ENCODE assay signal across 27 cellular contexts in genomic region chr7:158536871-158537865, GRCh38. TPM values are rescaled to one million over a fixed set of nuclear protein-coding genes. Genes with fewer than 3 reads are reported as not detected.
A peak's percentile ranks its signal among the peaks of the same experiment; 100 is the strongest.
DNase-seq lines count a peak whose midpoint lies in the region; ATAC-seq, FAIRE-seq and TF ChIP-seq lines count a peak whose summit lies in the region.
"Had no signal": no experiment of that assay in that cellular context is flagged by ENCODE, and none has a peak within 500 bp of the region (broad histone marks: within the 10 kb centered on the region; RNA-seq: fewer than 3 reads in every experiment).

No MANE protein-coding gene starts in this region.

- H3K9ac ChIP-seq in H1 (replicated peaks in 1 of 4; ENCODE audit: extremely low read depth in 1 of 4, low read depth in 3 of 4, low read length in 3 of 4) (no peak overlapping the region; a peak in 1 of 7 replicates), mesendoderm (ENCODE audit: low read length) (no peak overlapping the region)

- H3K23me2 ChIP-seq in H1 (ENCODE audit: low read depth, low read length), result no peaks in the 10 kb centered on the region

- CTCF ChIA-PET in H1 (lab: Charles Lee; ENCODE audit: partially characterized antibody), result interaction anchor here (1.0 to 1.1 kb wide), 2 partner anchors 11 to 12 kb away, joined by 4 read pairs; no protein-coding TSS in a partner anchor

- POLR2A ChIA-PET in H1 (lab: Charles Lee; ENCODE audit: partially characterized antibody), result no interaction called here

- peaks cover 0 to 4% of the 10 kb centered on the region in 2 experiments; a peak in 1 of 4 replicates for H3K9me3 ChIP-seq in H1 (ENCODE audit: insufficient read depth in 2 of 2, low read depth in 1 of 2, low read length in 1 of 2)
- H3K9me3 ChIP-seq: pancreas, testis, vagina had no signal

- H4K8ac ChIP-seq in H1 (ENCODE audit: extremely low read depth, insufficient read depth, low read length) (peak overlapping the region; percentile 82; the same call in 1 of the 2 replicates), mesendoderm (ENCODE audit: low read depth, low read length) (no peak overlapping the region)

- H3K4me3 ChIP-seq in HL-60 (replicated peaks; ENCODE audit: insufficient read depth, low read length) (no peak overlapping the region), H1 (ENCODE audit: extremely low read depth in 1 of 4, insufficient read depth in 2 of 4, low read depth in 3 of 4, low read length in 4 of 4) (no peak overlapping the region), mesendoderm (ENCODE audit: low read length) (no peak overlapping the region)
- H3K4me3 ChIP-seq: pancreas, testis, vagina had no signal

- WGBS in H1 (ENCODE audit: extremely low coverage in 1 of 2, insufficient coverage in 1 of 2, insufficient read length in 1 of 2, insufficient replicate concordance in 2 of 2, low coverage in 1 of 2, low lambda C conversion rate in 2 of 2, missing lambda C conversion rate in 1 of 2), 2 experiments, result 90% methylated on average over 20 of the region's 20 CpGs; no CpG with 5 or more reads in 1 of the 2 experiments
- WGBS in mesendoderm (ENCODE audit: extremely low coverage, insufficient coverage, low lambda C conversion rate), result no CpG with 5 or more reads among the region's 20 CpGs

- no peaks in the 10 kb centered on the region for H3K27me3 ChIP-seq in HL-60 (ENCODE audit: insufficient read depth, poor library complexity, severe bottlenecking)
- no peaks in the 10 kb centered on the region for H3K27me3 ChIP-seq in H1 (replicated peaks in 1 of 4; ENCODE audit: control insufficient read depth in 3 of 4, extremely low read depth in 1 of 4, insufficient read depth in 3 of 4, low read length in 3 of 4)
- H3K27me3 ChIP-seq in mesendoderm (ENCODE audit: insufficient read depth, low read length, poor library complexity), result no peaks in the 10 kb centered on the region
- H3K27me3 ChIP-seq: brain microvascular endothelial cell, pancreas, testis, vagina had no signal

- H2BK15ac ChIP-seq in H1 (ENCODE audit: low read length) (peak overlapping the region; percentile 72; the same call in 1 of the 2 replicates), mesendoderm (replicated peaks; ENCODE audit: low read depth) (no peak overlapping the region)

- peak overlapping the region; percentile 39; the same call in 1 of the 2 replicates for H2BK12ac ChIP-seq in H1 (ENCODE audit: low read depth, low read length)

- no peak for TF ChIP-seq POLR2A in H1 (IDR thresholded peaks at IDR 0.05; ENCODE audit: control extremely low read depth in 1 of 2, low read depth in 2 of 2, low read length in 2 of 2)

- TF ChIP-seq EP300 in H1 (IDR thresholded peaks at IDR 0.05; ENCODE audit: borderline replicate concordance in 1 of 2, low read depth in 2 of 2, low read length in 2 of 2), result no peak

- no peak overlapping the region for H2AFZ ChIP-seq in H1 (ENCODE audit: low read length)

- H2BK5ac ChIP-seq in H1 (ENCODE audit: low read depth, low read length) (peak overlapping the region; percentile 49; the same call in 1 of the 2 replicates), mesendoderm (ENCODE audit: low read length) (no peak overlapping the region)

- peaks cover 7% of the 10 kb centered on the region for H3K9me3 Mint-ChIP-seq in stimulated activated memory B cell treated with anti-CD40 and anti-IgM and Interleukin-4, amounts not matched to agents 10 μg/mL and 1 μg/mL and 100 μg/mL, for 72 hours
- H3K9me3 Mint-ChIP-seq: natural killer cell treated with Interleukin-12 subunit alpha and Interleukin-12 subunit beta and Interleukin-15 and Interleukin-18, amount 100 ng/mL, for 72 hours had no signal

- no peak for TF ChIP-seq RAD21 in H1 (IDR thresholded peaks at IDR 0.05 in 1 of 2, conservative IDR thresholded peaks at IDR 0.05 in 1 of 2; ENCODE audit: low read depth in 2 of 2, low read length in 2 of 2)

- peak overlapping the region; percentile 71 for H3K23ac ChIP-seq in H1 (ENCODE audit: insufficient read length)
- H3K23ac ChIP-seq in mesendoderm (ENCODE audit: low read length), result no peak overlapping the region

- FAIRE-seq in H1 (lab: Jason Lieb, UNC), result no peak
- FAIRE-seq: GM19239, pancreas had no signal

- ATAC-seq in HG03457 (IDR thresholded peaks at IDR 0.05; ENCODE audit: unreplicated experiment) (no peak), GM21526 (IDR thresholded peaks at IDR 0.05; ENCODE audit: low FRiP score, unreplicated experiment) (no peak)
- ATAC-seq in stimulated activated memory B cell treated with anti-CD40 and anti-IgM and Interleukin-4, amounts not matched to agents 10 μg/mL and 1 μg/mL and 100 μg/mL, for 72 hours, result no peak
- ATAC-seq: activated CD4-positive, alpha-beta T cell treated with anti-CD3 and anti-CD28 coated beads for 36 hours; left cardiac atrium; natural killer cell treated with Interleukin-12 subunit alpha and Interleukin-12 subunit beta and Interleukin-15 and Interleukin-18, amount 100 ng/mL, for 72 hours; T-cell had no signal

- no peak overlapping the region for H3K18ac ChIP-seq in H1 (ENCODE audit: extremely low read depth, low read length)
- H3K18ac ChIP-seq in mesendoderm (ENCODE audit: low read length), result no peak overlapping the region

- no peak overlapping the region for H3K56ac ChIP-seq in H1 (replicated peaks; ENCODE audit: insufficient read length, low read depth, low read length)
- peak overlapping the region; percentile 15 for H3K56ac ChIP-seq in mesendoderm (ENCODE audit: low read length)

- H4K5ac ChIP-seq in H1 (ENCODE audit: insufficient read length, low read depth, low read length), result no peak overlapping the region
- no peak overlapping the region for H4K5ac ChIP-seq in mesendoderm (ENCODE audit: low read length)

- no peak overlapping the region for H3K4me3 Mint-ChIP-seq in stimulated activated memory B cell treated with anti-CD40 and anti-IgM and Interleukin-4, amounts not matched to agents 10 μg/mL and 1 μg/mL and 100 μg/mL, for 72 hours
- H3K4me3 Mint-ChIP-seq: activated CD4-positive, alpha-beta T cell treated with anti-CD3 and anti-CD28 coated beads for 36 hours; activated T-cell treated with anti-CD3 and anti-CD28 coated beads, Interleukin-2, amount 50 U/mL, for 24 hours; CD4-positive, CD25-positive, alpha-beta regulatory T cell; natural killer cell treated with Interleukin-12 subunit alpha and Interleukin-12 subunit beta and Interleukin-15 and Interleukin-18, amount 100 ng/mL, for 72 hours; T-cell had no signal

- peaks cover 19% of the 10 kb centered on the region for H3K4me1 Mint-ChIP-seq in stimulated activated memory B cell treated with anti-CD40 and anti-IgM and Interleukin-4, amounts not matched to agents 10 μg/mL and 1 μg/mL and 100 μg/mL, for 72 hours

- H3K4me1 ChIP-seq in H1 (replicated peaks in 1 of 4; ENCODE audit: control insufficient read depth in 3 of 4, insufficient read depth in 4 of 4, low read length in 3 of 4) (peaks cover 0 to 6% (median 2%) of the 10 kb centered on the region in 4 experiments; a peak in 2 of 7 replicates), mesendoderm (ENCODE audit: control insufficient read depth, low read depth, low read length) (peaks cover 3% of the 10 kb centered on the region)
- H3K4me1 ChIP-seq: testis, vagina had no signal

- no peaks in the 10 kb centered on the region for H3K36me3 Mint-ChIP-seq in stimulated activated memory B cell treated with anti-CD40 and anti-IgM and Interleukin-4, amounts not matched to agents 10 μg/mL and 1 μg/mL and 100 μg/mL, for 72 hours
- H3K36me3 Mint-ChIP-seq: CD4-positive, CD25-positive, alpha-beta regulatory T cell; natural killer cell treated with Interleukin-12 subunit alpha and Interleukin-12 subunit beta and Interleukin-15 and Interleukin-18, amount 100 ng/mL, for 72 hours; T-cell had no signal

- no peak overlapping the region for H3K14ac ChIP-seq in H1 (ENCODE audit: insufficient read length)

- no peak for TF ChIP-seq CTCF in HL-60 (IDR thresholded peaks at IDR 0.05; ENCODE audit: insufficient read depth, low read length)
- no peak for TF ChIP-seq CTCF in H1 (IDR thresholded peaks at IDR 0.05; ENCODE audit: control extremely low read depth in 1 of 3, insufficient read depth in 1 of 3, low read depth in 1 of 3, low read length in 3 of 3)

- H3K27ac ChIP-seq in HL-60 (replicated peaks) (peak overlapping the region; percentile 33), H1 (ENCODE audit: low read depth, low read length) (no peak overlapping the region), mesendoderm (ENCODE audit: low read depth, low read length) (no peak overlapping the region)
- H3K27ac ChIP-seq: brain microvascular endothelial cell, testis, vagina had no signal

- H3K36me3 ChIP-seq in H1 (ENCODE audit: control insufficient read depth in 2 of 4, insufficient read depth in 4 of 4, low read length in 3 of 4), result no peaks in the 10 kb centered on the region
- H3K36me3 ChIP-seq in mesendoderm (ENCODE audit: control insufficient read depth, insufficient read depth, low read length), result no peaks in the 10 kb centered on the region
- H3K36me3 ChIP-seq: brain microvascular endothelial cell, pancreas, vagina had no signal

- H3K27me3 Mint-ChIP-seq in stimulated activated memory B cell treated with anti-CD40 and anti-IgM and Interleukin-4, amounts not matched to agents 10 μg/mL and 1 μg/mL and 100 μg/mL, for 72 hours, result peaks cover 26% of the 10 kb centered on the region
- H3K27me3 Mint-ChIP-seq: activated CD4-positive, alpha-beta T cell treated with anti-CD3 and anti-CD28 coated beads for 36 hours; CD4-positive, CD25-positive, alpha-beta regulatory T cell; natural killer cell treated with Interleukin-12 subunit alpha and Interleukin-12 subunit beta and Interleukin-15 and Interleukin-18, amount 100 ng/mL, for 72 hours had no signal

- no peaks in the 10 kb centered on the region for H3K79me1 ChIP-seq in H1 (ENCODE audit: low read depth, low read length)
- no peaks in the 10 kb centered on the region for H3K79me1 ChIP-seq in mesendoderm (ENCODE audit: low read length)

- H4K20me1 ChIP-seq in H1 (replicated peaks in 1 of 2; ENCODE audit: control insufficient read depth in 1 of 2, insufficient read depth in 2 of 2, low read length in 2 of 2), result no peaks in the 10 kb centered on the region

- no peak overlapping the region for H3K27ac Mint-ChIP-seq in stimulated activated memory B cell treated with anti-CD40 and anti-IgM and Interleukin-4, amounts not matched to agents 10 μg/mL and 1 μg/mL and 100 μg/mL, for 72 hours
- H3K27ac Mint-ChIP-seq: activated CD4-positive, alpha-beta T cell treated with anti-CD3 and anti-CD28 coated beads for 36 hours; activated T-cell treated with anti-CD3 and anti-CD28 coated beads, Interleukin-2, amount 50 U/mL, for 24 hours; CD4-positive, CD25-positive, alpha-beta regulatory T cell; natural killer cell treated with Interleukin-12 subunit alpha and Interleukin-12 subunit beta and Interleukin-15 and Interleukin-18, amount 100 ng/mL, for 72 hours; T-cell had no signal

- no peak overlapping the region for H4K91ac ChIP-seq in H1 (replicated peaks; ENCODE audit: insufficient read length, low read length)

- H3K4ac ChIP-seq in H1 (replicated peaks; ENCODE audit: insufficient read length, low read depth, low read length) (no peak overlapping the region), mesendoderm (ENCODE audit: low read depth, low read length) (no peak overlapping the region)

- H3K79me2 ChIP-seq in H1 (ENCODE audit: control insufficient read depth in 1 of 2, insufficient read depth in 2 of 2, low read length in 2 of 2), result no peaks in the 10 kb centered on the region
- no peaks in the 10 kb centered on the region for H3K79me2 ChIP-seq in mesendoderm (ENCODE audit: control insufficient read depth, insufficient read depth, low read length)

- H3K4me2 ChIP-seq in H1 (ENCODE audit: insufficient read depth in 1 of 2, low read depth in 2 of 2, low read length in 2 of 2) (no peak overlapping the region), mesendoderm (ENCODE audit: low read length) (no peak overlapping the region)

- DNase-seq in HL-60 (ENCODE audit: low read depth in 1 of 2, low spot score in 1 of 2) (peak; percentile 31 to 61), NOMO-1 treated with dmso at 0.1 percent for 144 hours (lab: John Stamatoyannopoulos, UW; ENCODE audit: unreplicated experiment) (peak; percentile 7), H1 (ENCODE audit: low read depth in 1 of 2, low spot score in 2 of 2) (no peak), mesendoderm (peak; percentile 29)
- DNase-seq: activated CD4-positive, alpha-beta T cell treated with anti-CD3 and anti-CD28 coated beads for 36 hours; activated CD8-positive, alpha-beta memory T cell treated with anti-CD3 and anti-CD28 coated beads for 24 hours; activated T-cell treated with anti-CD3 and anti-CD28 coated beads, Interleukin-2, amount 50 U/mL, for 24 hours; brain microvascular endothelial cell; CD4-positive, CD25-positive, alpha-beta regulatory T cell; EL; erythroblast; foreskin fibroblast; KG1; left cardiac atrium; NCI-H1048; NCI-H1930; pancreas; stimulated activated CD4-positive, alpha-beta T cell treated with anti-CD3 and anti-CD28 coated beads, Interleukin-4, amount 100 ng/mL, for 1 hour; stimulated activated naive CD4-positive, alpha-beta T cell treated with Interleukin-2 at 50 U/mL for 16 hours; T-cell; testis had no signal

- H2BK120ac ChIP-seq in H1 (replicated peaks; ENCODE audit: low read depth, low read length) (no peak overlapping the region), mesendoderm (ENCODE audit: low read depth, low read length) (no peak overlapping the region)

- no peak overlapping the region for H2BK20ac ChIP-seq in H1 (ENCODE audit: low read length)

- H2AK5ac ChIP-seq in H1 (ENCODE audit: low read depth, low read length), result no peak overlapping the region
- no peak overlapping the region for H2AK5ac ChIP-seq in mesendoderm (ENCODE audit: low read length)

RNA-seq across cellular contexts. Expression of gene PTPRN2, which starts 50.5 kb away (rescaled TPM):
- 3.6 and 4.5 TPM in 2 replicates for total RNA-seq in H1 (2021; fragmentation: NEBNext Ultra II Directional; extraction: Animal tissue kit (Norgen Biotek cat#: 25700))
- polyA plus RNA-seq in H1 (2011; rRNA removed), result 2.6 and 4.9 TPM in 2 replicates
- polyA plus RNA-seq in H1 (2011; cell fraction: cytosol; rRNA removed), result 3.7 TPM
- polyA plus RNA-seq in H1 (2011; cell fraction: nucleus; rRNA removed), result 5.5 TPM
- polyA plus RNA-seq in H1 (2012, experiment 1 of 2), result 1.3 to 2.3 TPM (median 1.8 TPM) in 4 replicates
- 1.4 TPM for polyA plus RNA-seq in H1 (2012, experiment 2 of 2)
- 1.4 TPM for polyA plus RNA-seq in H1 (2013, experiment 1 of 2)
- polyA plus RNA-seq in H1 (2013, experiment 2 of 2), result 1.5 TPM
- 3.4 and 3.5 TPM in 2 replicates for polyA minus RNA-seq in H1 (2011; rRNA and poly(A)+ RNA removed)
- polyA minus RNA-seq in H1 (2011; cell fraction: cytosol; rRNA and poly(A)+ RNA removed), result 4.8 TPM
- 7.4 TPM for polyA minus RNA-seq in H1 (2011; cell fraction: nucleus; rRNA and poly(A)+ RNA removed)
- 0.59 TPM for polyA plus RNA-seq in mesendoderm (2013, experiment 1 of 2)
- polyA plus RNA-seq in mesendoderm (2013, experiment 2 of 2), result 0.45 TPM

Comparison
In these comparisons a context has a peak if more than half of its experiments do, and no peak if none do; other contexts are left out.
1. DNase-seq: peak in HL-60 (2 of 2), NOMO-1 treated with dmso at 0.1 percent for 144 hours (single experiment) and mesendoderm (single experiment); none in H1 (0 of 2).